ENCODE assay signal across 8 cellular contexts in genomic region chr17:79837888-79838540, GRCh38. TPM values are rescaled to one million over a fixed set of nuclear protein-coding genes. Genes with fewer than 3 reads are reported as not detected.
DNase-seq lines count a peak whose midpoint lies in the region; ATAC-seq and TF ChIP-seq lines count a peak whose summit lies in the region.

No MANE protein-coding gene starts in this region.

- peak overlapping the region; percentile 94 for H3K4me2 ChIP-seq in skeletal muscle satellite cell (ENCODE audit: low read length)

- no peak for TF ChIP-seq CTCF in foreskin keratinocyte (conservative IDR thresholded peaks at IDR 0.05)

- H3K9ac ChIP-seq in skeletal muscle satellite cell (ENCODE audit: low read depth, low read length) = peak overlapping the region; percentile 75

- H3K4me3 ChIP-seq in skeletal muscle satellite cell (ENCODE audit: low read length) = peak overlapping the region; percentile 82

- peaks cover 21% of the 10 kb centered on the region for H3K36me3 ChIP-seq in skeletal muscle satellite cell (ENCODE audit: insufficient read depth, low read length)

- peak overlapping the region; percentile 20 for H3K27ac ChIP-seq in foreskin keratinocyte

- ATAC-seq in foreskin keratinocyte = no peak
- no peak for ATAC-seq in GM21619 (IDR thresholded peaks at IDR 0.05; ENCODE audit: unreplicated experiment)
- no peak for ATAC-seq in GM18520 (IDR thresholded peaks at IDR 0.05; ENCODE audit: unreplicated experiment)

- H3K9me3 ChIP-seq in skeletal muscle satellite cell (replicated peaks; ENCODE audit: low read length) = no peaks in the 10 kb centered on the region

- peaks cover 5% of the 10 kb centered on the region for H3K4me1 ChIP-seq in foreskin keratinocyte
- peaks cover 31% of the 10 kb centered on the region for H3K4me1 ChIP-seq in skeletal muscle satellite cell (ENCODE audit: control insufficient read depth, insufficient read depth, low read length)

- DNase-seq in NCI-H146 (lab: John Stamatoyannopoulos, UW) = peak; percentile 38
- DNase-seq in NCI-H146 treated with DMSO at 0.1 percent for 48 hours (lab: John Stamatoyannopoulos, UW; ENCODE audit: unreplicated experiment) = no peak
- peak; percentile 69 for DNase-seq in activated CD8-positive, alpha-beta memory T cell treated with anti-CD3 and anti-CD28 coated beads for 24 hours
- DNase-seq in foreskin keratinocyte = peak in 1 of 2 donors; percentile 51
- no peak for DNase-seq in stimulated activated CD4-positive, alpha-beta T cell treated with anti-CD3 and anti-CD28 coated beads, Interleukin-4, amount 100 ng/mL, for 4 hours

- H3K27me3 ChIP-seq in foreskin keratinocyte (peaks cover 35% of the 10 kb centered on the region), skeletal muscle satellite cell (ENCODE audit: control insufficient read depth, insufficient read depth, low read length) (peaks cover 31% of the 10 kb centered on the region)

RNA-seq across cellular contexts. Expression of gene CBX4, which starts 1.2 kb away (rescaled TPM):
- 10.5 and 12.4 TPM in 2 replicates for total RNA-seq in foreskin keratinocyte
- polyA plus RNA-seq in foreskin keratinocyte = 7.6 and 7.8 TPM in 2 replicates
- total RNA-seq in skeletal muscle satellite cell (2012; rRNA removed) = 9.9 and 10.9 TPM in 2 replicates

RNA-seq across cellular contexts. Expression of gene CBX8, which starts 41.1 kb away (rescaled TPM):
- total RNA-seq in foreskin keratinocyte = 2.9 and 4.5 TPM in 2 replicates
- 4.5 and 4.7 TPM in 2 replicates for polyA plus RNA-seq in foreskin keratinocyte
- total RNA-seq in skeletal muscle satellite cell (2012; rRNA removed) = 1.5 and 3.5 TPM in 2 replicates

Comparison
In these comparisons a context has a peak if more than half of its experiments do, and no peak if none do; other contexts are left out.
1. DNase-seq: peak in NCI-H146 (single experiment) and activated CD8-positive, alpha-beta memory T cell treated with anti-CD3 and anti-CD28 coated beads for 24 hours (single experiment); none in NCI-H146 treated with DMSO at 0.1 percent for 48 hours (single experiment) and stimulated activated CD4-positive, alpha-beta T cell treated with anti-CD3 and anti-CD28 coated beads, Interleukin-4, amount 100 ng/mL, for 4 hours (0 of 2).